ENCODE assay signal across 10 cellular contexts in the genomic region with DNA sequence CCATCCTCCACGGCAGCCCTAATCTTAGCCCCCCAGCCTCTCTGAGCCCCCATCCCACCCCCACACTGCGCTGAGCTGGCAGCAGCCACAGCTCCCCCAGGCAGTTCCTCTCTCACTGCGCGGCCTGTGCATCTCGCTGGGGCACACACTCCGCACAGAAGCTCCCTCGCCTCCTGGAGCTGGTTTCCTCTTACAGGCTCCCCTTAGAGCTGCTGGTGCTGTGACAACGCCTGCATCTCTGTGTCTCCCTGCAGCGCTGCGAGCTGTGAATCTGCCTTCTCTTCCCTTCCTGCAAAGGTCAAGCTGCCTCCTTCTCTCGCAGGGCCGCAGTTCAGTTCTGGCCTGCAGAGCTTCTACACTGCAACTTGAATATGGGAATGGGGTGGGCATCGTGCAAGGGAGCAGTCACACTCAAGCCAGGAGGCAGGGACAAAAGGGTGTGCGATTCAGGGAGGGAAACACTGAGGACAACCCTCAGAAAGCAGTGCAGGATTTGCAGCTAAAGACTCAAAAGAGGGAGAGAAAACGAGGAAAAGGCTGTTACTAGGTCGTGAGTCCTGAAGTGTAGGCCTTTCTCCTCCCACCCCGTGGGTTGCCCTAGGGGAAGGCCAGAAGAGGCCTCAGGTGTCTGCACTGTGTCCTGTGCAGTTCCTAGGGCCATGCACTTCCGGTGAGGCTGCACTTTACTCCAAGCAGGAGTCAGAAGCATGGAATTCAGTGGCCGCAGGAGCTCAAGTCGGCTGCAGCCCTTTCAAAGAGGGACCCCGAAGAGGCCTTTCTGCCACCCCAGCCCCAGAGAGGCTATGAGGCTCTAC.
DNase-seq lines count a peak whose midpoint lies in the region; ATAC-seq, FAIRE-seq and TF ChIP-seq lines count a peak whose summit lies in the region.
"Had no signal": no experiment of that assay in that cellular context is flagged by ENCODE, and none has a peak within 500 bp of the region (broad histone marks: within the 10 kb centered on the region; RNA-seq: fewer than 3 reads in every experiment).

No MANE protein-coding gene starts in this region.

- no peak for DNase-seq in activated CD4-positive, alpha-beta T cell treated with anti-CD3 and anti-CD28 coated beads, Interleukin-2, amount 10 ng/mL, durations not matched to agents 24 days and 14 days
- no peak for DNase-seq in activated CD4-positive, alpha-beta T cell treated with anti-CD3 and anti-CD28 coated beads, Interleukin-2, amount 50 U/mL, for 1 hour
- DNase-seq in NCI-H1092 treated with DMSO at 0.1 percent for 48 hours (lab: John Stamatoyannopoulos, UW) (peak; percentile 34), astrocyte (ENCODE audit: low read depth) (no peak), RKO (ENCODE audit: low spot score) (no peak), colonic mucosa (no peak), left lobe of liver (ENCODE audit: low spot score) (no peak)
- DNase-seq in stimulated activated effector memory CD8-positive, alpha-beta T cell treated with anti-CD3 and anti-CD28 coated beads, Interleukin-12 subunit alpha, Interleukin-12 subunit beta, amount 100 ng/mL, for 72 hours (ENCODE audit: low spot score in 2 of 2) = no peak

- peak overlapping the region; percentile 0 for H3K4me3 Mint-ChIP-seq in activated CD4-positive, alpha-beta T cell treated with anti-CD3 and anti-CD28 coated beads, Interleukin-2, amount 10 ng/mL, durations not matched to agents 24 days and 14 days
- H3K4me3 Mint-ChIP-seq in astrocyte (ENCODE audit: unreplicated experiment) = no peak overlapping the region
- H3K4me3 Mint-ChIP-seq in stimulated activated effector memory CD8-positive, alpha-beta T cell treated with anti-CD3 and anti-CD28 coated beads, Interleukin-12 subunit alpha, Interleukin-12 subunit beta, amount 100 ng/mL, for 72 hours = peak overlapping the region; percentile 69

- no peaks in the 10 kb centered on the region for H4K20me1 ChIP-seq in astrocyte (ENCODE audit: insufficient read depth, low read length)

- H3K9ac ChIP-seq in astrocyte (ENCODE audit: low read length) = no peak overlapping the region
- no peak overlapping the region for H3K9ac ChIP-seq in colonic mucosa (ENCODE audit: low read depth in 2 of 2, low read length in 2 of 2)

- peaks cover 21% of the 10 kb centered on the region for H3K4me1 Mint-ChIP-seq in activated CD4-positive, alpha-beta T cell treated with anti-CD3 and anti-CD28 coated beads, Interleukin-2, amount 10 ng/mL, durations not matched to agents 24 days and 14 days
- H3K4me1 Mint-ChIP-seq in astrocyte (ENCODE audit: low read depth, unreplicated experiment) = peaks cover 9% of the 10 kb centered on the region
- peaks cover 37% of the 10 kb centered on the region for H3K4me1 Mint-ChIP-seq in stimulated activated effector memory CD8-positive, alpha-beta T cell treated with anti-CD3 and anti-CD28 coated beads, Interleukin-12 subunit alpha, Interleukin-12 subunit beta, amount 100 ng/mL, for 72 hours

- intact Hi-C loops in activated CD4-positive, alpha-beta T cell treated with anti-CD3 and anti-CD28 coated beads, Interleukin-2, amount 10 ng/mL, durations not matched to agents 24 days and 14 days (cut with micrococcal nuclease) = loop anchor here (5.0 to 10.0 kb wide), 3 partner anchors 54 to 238 kb away; no protein-coding TSS in a partner anchor
- intact Hi-C loops in colonic mucosa (cut with DNase I) = loop anchor here (10.0 kb wide), 2 partner anchors 84 to 164 kb away; a partner anchor contains a TSS

- no peaks in the 10 kb centered on the region for H3K79me2 ChIP-seq in astrocyte (ENCODE audit: insufficient read depth, low read length)

- H3K36me3 ChIP-seq in astrocyte (ENCODE audit: insufficient read depth, low read length) (no peaks in the 10 kb centered on the region), colonic mucosa (no peaks in the 10 kb centered on the region)

- H3K4me2 ChIP-seq in astrocyte (ENCODE audit: low read length) = peak overlapping the region; percentile 5

- peaks cover 22% of the 10 kb centered on the region for H3K27me3 Mint-ChIP-seq in activated CD4-positive, alpha-beta T cell treated with anti-CD3 and anti-CD28 coated beads, Interleukin-2, amount 10 ng/mL, durations not matched to agents 24 days and 14 days
- H3K27me3 Mint-ChIP-seq in astrocyte (ENCODE audit: low read depth, unreplicated experiment) = peaks cover 9% of the 10 kb centered on the region

- H3K4me1 ChIP-seq in astrocyte (ENCODE audit: insufficient read depth, low read length) (peaks cover 28% of the 10 kb centered on the region), colonic mucosa (no peaks in the 10 kb centered on the region)

- no peaks in the 10 kb centered on the region for H3K27me3 ChIP-seq in astrocyte (ENCODE audit: insufficient read depth, low read length)
- H3K27me3 ChIP-seq in colonic mucosa = peaks cover 49% of the 10 kb centered on the region

- H3K27ac Mint-ChIP-seq in activated CD4-positive, alpha-beta T cell treated with anti-CD3 and anti-CD28 coated beads, Interleukin-2, amount 10 ng/mL, durations not matched to agents 24 days and 14 days = no peak overlapping the region
- peak overlapping the region; percentile 58 for H3K27ac Mint-ChIP-seq in astrocyte (ENCODE audit: unreplicated experiment)
- H3K27ac Mint-ChIP-seq in stimulated activated effector memory CD8-positive, alpha-beta T cell treated with anti-CD3 and anti-CD28 coated beads, Interleukin-12 subunit alpha, Interleukin-12 subunit beta, amount 100 ng/mL, for 72 hours = no peak overlapping the region

- FAIRE-seq in astrocyte (lab: Jason Lieb, UNC) = no peak
- FAIRE-seq: TTC549 had no signal

- H3K9me3 ChIP-seq in astrocyte (ENCODE audit: insufficient read depth, low read depth, low read length) (no peaks in the 10 kb centered on the region), colonic mucosa (no peaks in the 10 kb centered on the region)

- H3K27ac ChIP-seq in astrocyte (ENCODE audit: low read depth, low read length) (no peak overlapping the region), colonic mucosa (no peak overlapping the region)

- no peak for ATAC-seq in stimulated activated effector memory CD8-positive, alpha-beta T cell treated with anti-CD3 and anti-CD28 coated beads, Interleukin-12 subunit alpha, Interleukin-12 subunit beta, amount 100 ng/mL, for 72 hours
- ATAC-seq in left lobe of liver = no peak
- ATAC-seq: HCT116 had no signal

- H3K4me3 ChIP-seq in astrocyte (ENCODE audit: insufficient read depth, low read depth, low read length) = no peak overlapping the region
- no peak overlapping the region for H3K4me3 ChIP-seq in colonic mucosa

- H3K36me3 Mint-ChIP-seq in activated CD4-positive, alpha-beta T cell treated with anti-CD3 and anti-CD28 coated beads, Interleukin-2, amount 10 ng/mL, durations not matched to agents 24 days and 14 days (ENCODE audit: low read depth) = no peaks in the 10 kb centered on the region
- H3K36me3 Mint-ChIP-seq in astrocyte (ENCODE audit: low read depth, unreplicated experiment) = no peaks in the 10 kb centered on the region
- peaks cover 11% of the 10 kb centered on the region for H3K36me3 Mint-ChIP-seq in stimulated activated effector memory CD8-positive, alpha-beta T cell treated with anti-CD3 and anti-CD28 coated beads, Interleukin-12 subunit alpha, Interleukin-12 subunit beta, amount 100 ng/mL, for 72 hours

- H3K9me3 Mint-ChIP-seq in activated CD4-positive, alpha-beta T cell treated with anti-CD3 and anti-CD28 coated beads, Interleukin-2, amount 10 ng/mL, durations not matched to agents 24 days and 14 days = no peaks in the 10 kb centered on the region
- peaks cover 2% of the 10 kb centered on the region for H3K9me3 Mint-ChIP-seq in astrocyte (ENCODE audit: unreplicated experiment)
- no peaks in the 10 kb centered on the region for H3K9me3 Mint-ChIP-seq in stimulated activated effector memory CD8-positive, alpha-beta T cell treated with anti-CD3 and anti-CD28 coated beads, Interleukin-12 subunit alpha, Interleukin-12 subunit beta, amount 100 ng/mL, for 72 hours

- no peak for TF ChIP-seq CTCF in astrocyte (IDR thresholded peaks at IDR 0.05; ENCODE audit: insufficient read depth, low read depth, low read length)
- no peak for TF ChIP-seq CTCF in colonic mucosa (IDR thresholded peaks at IDR 0.05)

- no peak overlapping the region for H2AFZ ChIP-seq in astrocyte (ENCODE audit: low read depth, low read length)
